ENCODE assay signal across 15 cellular contexts in genomic region chr4:144564358-144564757, GRCh38.
"Had no signal": no experiment of that assay in that cellular context is flagged by ENCODE, and none has a peak within 500 bp of the region (broad histone marks: within the 10 kb centered on the region; RNA-seq: fewer than 3 reads in every experiment).

No MANE protein-coding gene starts in this region.

- DNase-seq: activated B cell treated with CpG ODN at 0.5 μM for 24 hours; activated CD4-positive, alpha-beta T cell treated with anti-CD3 and anti-CD28 coated beads, Interleukin-2, amount 10 ng/mL, durations not matched to agents 24 days and 14 days; activated CD8-positive, alpha-beta memory T cell treated with anti-CD3 and anti-CD28 coated beads for 24 hours; activated naive CD4-positive, alpha-beta T cell treated with Interleukin-2 at 50 U/mL for 16 hours; activated naive CD8-positive, alpha-beta T cell treated with anti-CD3 and anti-CD28 coated beads, Interleukin-2, amount 50 U/mL, for 24 hours; endodermal cell; foreskin fibroblast; glutamatergic neuron; left cardiac atrium; naive B cell; retina; stimulated activated CD4-positive, alpha-beta T cell treated with anti-CD3 and anti-CD28 coated beads, Interleukin-15, amount 100 ng/mL, for 24 hours; stimulated activated CD4-positive, alpha-beta T cell treated with anti-CD3 and anti-CD28 coated beads, Interleukin-4, amount 100 ng/mL, for 24 hours; stomach; uterus had no signal

- ATAC-seq: activated naive CD8-positive, alpha-beta T cell treated with anti-CD3 and anti-CD28 coated beads, Interleukin-2, amount 50 U/mL, for 24 hours; left cardiac atrium had no signal
